ENCODE assay signal across 1 cellular context in genomic region chr22:28754512-28754911, GRCh38.
TF ChIP-seq lines count a peak whose summit lies in the region.

No MANE protein-coding gene starts in this region.

TF ChIP-seq in liver, 16 proteins besides CTCF, POLR2A, EP300 and RAD21:
- TF ChIP-seq RXRA (IDR thresholded peaks at IDR 0.05): peak; percentile 51 to 79
